9 cellular contexts compared by ENCODE assay signal in genomic region chr1:79259390-79260336, GRCh38.
DNase-seq lines count a peak whose midpoint lies in the region; ATAC-seq and TF ChIP-seq lines count a peak whose summit lies in the region.
"Had no signal": no experiment of that assay in that cellular context is flagged by ENCODE, and none has a peak within 500 bp of the region (broad histone marks: within the 10 kb centered on the region; RNA-seq: fewer than 3 reads in every experiment).

No MANE protein-coding gene starts in this region.

- H3K27ac ChIP-seq in suprapubic skin = no peak overlapping the region

- no peak for TF ChIP-seq POLR2A in suprapubic skin (IDR thresholded peaks at IDR 0.05)

- H2AFZ ChIP-seq in Loucy (ENCODE audit: low read length) = no peak overlapping the region

- no peaks in the 10 kb centered on the region for H3K36me3 ChIP-seq in Loucy (ENCODE audit: insufficient read depth, low read length)
- no peaks in the 10 kb centered on the region for H3K36me3 ChIP-seq in suprapubic skin

- no peak for TF ChIP-seq EP300 in suprapubic skin (IDR thresholded peaks at IDR 0.05)

- H3K9me3 ChIP-seq in Loucy (ENCODE audit: insufficient read depth, low read depth, low read length) = no peaks in the 10 kb centered on the region
- H3K9me3 ChIP-seq in suprapubic skin = no peaks in the 10 kb centered on the region

- peak; percentile 41 for TF ChIP-seq CTCF in Loucy (conservative IDR thresholded peaks at IDR 0.05; ENCODE audit: low read length)
- TF ChIP-seq CTCF in suprapubic skin (IDR thresholded peaks at IDR 0.05) = peak in 1 of 2 donors; percentile 19

- H3K4me1 ChIP-seq in Loucy (ENCODE audit: insufficient read depth, low read length, poor library complexity, severe bottlenecking) = no peaks in the 10 kb centered on the region
- H3K4me1 ChIP-seq in suprapubic skin = no peaks in the 10 kb centered on the region

- H4K20me1 ChIP-seq in Loucy (ENCODE audit: insufficient read depth, low read length, poor library complexity, severe bottlenecking) = no peaks in the 10 kb centered on the region

- peak; percentile 55 for DNase-seq in EL
- DNase-seq in dedifferentiated amniotic fluid mesenchymal stem cell (ENCODE audit: extremely low spot score) = peak; percentile 66
- DNase-seq in renal cortical epithelial cell (ENCODE audit: low read depth) = peak; percentile 56
- no peak for DNase-seq in stimulated activated CD8-positive, alpha-beta memory T cell treated with anti-CD3 and anti-CD28 coated beads, Interleukin-4, amount 100 ng/mL, for 48 hours
- DNase-seq in suprapubic skin (ENCODE audit: low spot score in 2 of 2) = no peak
- DNase-seq: right cardiac atrium had no signal

- WGBS in suprapubic skin = 63% methylated on average over 5 of the region's 5 CpGs

- no peak overlapping the region for H3K4me2 ChIP-seq in Loucy (ENCODE audit: low read depth, low read length, poor library complexity, severe bottlenecking)

- no peak overlapping the region for H3K9ac ChIP-seq in Loucy (ENCODE audit: low read depth, low read length, poor library complexity, severe bottlenecking)

- no peaks in the 10 kb centered on the region for H3K79me2 ChIP-seq in Loucy (ENCODE audit: insufficient read depth, low read length)

- no peaks in the 10 kb centered on the region for H3K9me2 ChIP-seq in Loucy (replicated peaks; ENCODE audit: low read depth, low read length)

- no peaks in the 10 kb centered on the region for H3K27me3 ChIP-seq in Loucy (ENCODE audit: insufficient read depth, low read length, poor library complexity, severe bottlenecking)
- no peaks in the 10 kb centered on the region for H3K27me3 ChIP-seq in suprapubic skin

- ATAC-seq in GM21528 (IDR thresholded peaks at IDR 0.05; ENCODE audit: low FRiP score, unreplicated experiment) = peak; percentile 83
- ATAC-seq in GM21825 (IDR thresholded peaks at IDR 0.05; ENCODE audit: unreplicated experiment) = no peak

- no peaks in the 10 kb centered on the region for H3F3A ChIP-seq in Loucy (ENCODE audit: low read depth)

- H3K4me3 ChIP-seq in Loucy (ENCODE audit: low read length, poor library complexity, severe bottlenecking) (no peak overlapping the region), suprapubic skin (no peak overlapping the region)

Comparison
In these comparisons a context has a peak if more than half of its experiments do, and no peak if none do; other contexts are left out.
1. DNase-seq: peak in EL (single experiment), dedifferentiated amniotic fluid mesenchymal stem cell (single experiment) and renal cortical epithelial cell (single experiment); none in stimulated activated CD8-positive, alpha-beta memory T cell treated with anti-CD3 and anti-CD28 coated beads, Interleukin-4, amount 100 ng/mL, for 48 hours (single experiment) and suprapubic skin (0 of 2).